1 cellular context compared by ENCODE assay signal in genomic region chr12:124904306-124905098, GRCh38.
TF ChIP-seq lines count a peak whose summit lies in the region.

No MANE protein-coding gene starts in this region.

TF ChIP-seq in K562, 482 proteins besides CTCF, POLR2A, EP300 and RAD21 (continued from another document and continues in another):
- TF ChIP-seq ERF (CRISPR knock-in tag; IDR thresholded peaks at IDR 0.05) (0 out of 2 replicates have a peak, but pooled peaks have one; percentile 33), ZNF384 (IDR thresholded peaks at IDR 0.05; ENCODE audit: low read depth, low read length) (no peak), PTBP1 (IDR thresholded peaks at IDR 0.05; ENCODE audit: low read depth, low read length) (0 out of 2 replicates have a peak, but pooled peaks have one; percentile 20), IRF2 (CRISPR knock-in tag; IDR thresholded peaks at IDR 0.05) (no peak), GTF2A2 (tag; IDR thresholded peaks at IDR 0.05) (no peak), ZNF24 (IDR thresholded peaks at IDR 0.05) (peak; percentile 59; the same call in 1 of the 2 replicates), ZNF12 (CRISPR knock-in tag; IDR thresholded peaks at IDR 0.05) (no peak), HOXB6 (CRISPR knock-in tag; IDR thresholded peaks at IDR 0.05; ENCODE audit: borderline replicate concordance) (no peak), ZNF431 (CRISPR knock-in tag; IDR thresholded peaks at IDR 0.05) (peak; percentile 67; the same call in 1 of the 2 replicates), NFE2L1 (tag; IDR thresholded peaks at IDR 0.05; ENCODE audit: borderline replicate concordance, low read depth) (0 out of 2 replicates have a peak, but pooled peaks have one; percentile 43), POLR3G (IDR thresholded peaks at IDR 0.05; ENCODE audit: extremely low read depth, insufficient read length, insufficient replicate concordance) (no peak), GTF2F1 (IDR thresholded peaks at IDR 0.05; ENCODE audit: low read depth, low read length) (no peak), JUN (IDR thresholded peaks at IDR 0.05; ENCODE audit: borderline replicate concordance, low read depth, low read length) (peak; percentile 95), JUN (CRISPR knock-in tag; IDR thresholded peaks at IDR 0.05; ENCODE audit: borderline replicate concordance) (no peak; the same call in 1 of the 2 replicates), SP2 (IDR thresholded peaks at IDR 0.05; ENCODE audit: extremely low read depth, low read depth, low read length, poor library complexity, severe bottlenecking) (no peak), PHF8 (IDR thresholded peaks at IDR 0.05; ENCODE audit: borderline replicate concordance, low read length) (peak; percentile 15; the same call in 1 of the 2 replicates), HMBOX1 (IDR thresholded peaks at IDR 0.05) (no peak), CXXC5 (CRISPR knock-in tag; IDR thresholded peaks at IDR 0.05) (peak; percentile 92), NCOA2 (IDR thresholded peaks at IDR 0.05; ENCODE audit: partially characterized antibody in 2 of 2) (no peak), CREB3L1 (IDR thresholded peaks at IDR 0.05; ENCODE audit: borderline replicate concordance, low read depth) (peak; percentile 97), MYC (IDR thresholded peaks at IDR 0.05; ENCODE audit: low read depth, low read length) (peak; percentile 98), MYC (CRISPR knock-in tag; IDR thresholded peaks at IDR 0.05; ENCODE audit: borderline replicate concordance, low read depth) (peak; percentile 70; the same call in 1 of the 2 replicates), ATF7 (IDR thresholded peaks at IDR 0.05) (peak; percentile 85), DMBX1 (CRISPR knock-in tag; IDR thresholded peaks at IDR 0.05; ENCODE audit: borderline replicate concordance) (peak; percentile 93), SUPT5H (IDR thresholded peaks at IDR 0.05) (peak; percentile 28; the same call in 1 of the 2 replicates), MAX (CRISPR knock-in tag; IDR thresholded peaks at IDR 0.05) (peak; percentile 99), FOXJ2 (tag; IDR thresholded peaks at IDR 0.05) (peak; percentile 50; the same call in 1 of the 2 replicates), ZNF589 (CRISPR knock-in tag; IDR thresholded peaks at IDR 0.05; ENCODE audit: low read depth) (0 out of 2 replicates have a peak, but pooled peaks have one; percentile 74), BCLAF1 (IDR thresholded peaks at IDR 0.05; ENCODE audit: borderline replicate concordance in 1 of 2, control insufficient read depth in 1 of 2, low read depth in 2 of 2, low read length in 1 of 2) (peak in 1 of 2 experiments; percentile 30; a peak in 1 of 4 replicates), ZNF318 (IDR thresholded peaks at IDR 0.05; ENCODE audit: borderline replicate concordance in 1 of 2, low read depth in 1 of 2) (peak in 1 of 2 experiments; percentile 71; a peak in 1 of 4 replicates), MAFF (IDR thresholded peaks at IDR 0.05; ENCODE audit: low read length) (peak; percentile 64), ZNF644 (tag; IDR thresholded peaks at IDR 0.05; ENCODE audit: low read depth) (no peak), EP400 (IDR thresholded peaks at IDR 0.05) (peak; percentile 94), ARHGAP35 (IDR thresholded peaks at IDR 0.05; ENCODE audit: partially characterized antibody) (no peak), POLR3A (IDR thresholded peaks at IDR 0.05; ENCODE audit: borderline replicate concordance, extremely low read depth, insufficient read depth, insufficient read length) (no peak), ELK3 (CRISPR knock-in tag; IDR thresholded peaks at IDR 0.05) (no peak), REST (CRISPR knock-in tag; IDR thresholded peaks at IDR 0.05; ENCODE audit: low read depth) (peak; percentile 63; the same call in 1 of the 2 replicates), ZNF224 (CRISPR knock-in tag; IDR thresholded peaks at IDR 0.05) (no peak), SMAD4 (CRISPR knock-in tag; conservative IDR thresholded peaks at IDR 0.05) (peak; percentile 89), ZNF668 (CRISPR knock-in tag; IDR thresholded peaks at IDR 0.05) (peak; percentile 87), LEF1 (IDR thresholded peaks at IDR 0.05) (0 out of 2 replicates have a peak, but pooled peaks have one; percentile 75), TCF7L2 (IDR thresholded peaks at IDR 0.05; ENCODE audit: low read depth, low read length) (no peak), TRIM28 (IDR thresholded peaks at IDR 0.05) (peak; percentile 47; the same call in 1 of the 2 replicates), DIDO1 (tag; IDR thresholded peaks at IDR 0.05; ENCODE audit: low read depth) (peak; percentile 48; the same call in 1 of the 2 replicates), POLR2AphosphoS5 (IDR thresholded peaks at IDR 0.05; ENCODE audit: control insufficient read depth, insufficient read depth, low read depth, low read length) (peak; percentile 36; the same call in 1 of the 2 replicates), PURB (CRISPR knock-in tag; IDR thresholded peaks at IDR 0.05; ENCODE audit: low read depth) (no peak), NR2C1 (IDR thresholded peaks at IDR 0.05) (peak; percentile 83), NR2C1 (tag; IDR thresholded peaks at IDR 0.05) (peak; percentile 90), ZNF146 (CRISPR knock-in tag; IDR thresholded peaks at IDR 0.05; ENCODE audit: unreplicated experiment) (no peak)
